13 cellular contexts compared by ENCODE assay signal in genomic region chr18:79496237-79496977, GRCh38.
DNase-seq lines count a peak whose midpoint lies in the region; ATAC-seq and TF ChIP-seq lines count a peak whose summit lies in the region.
"Had no signal": no experiment of that assay in that cellular context is flagged by ENCODE, and none has a peak within 500 bp of the region (broad histone marks: within the 10 kb centered on the region; RNA-seq: fewer than 3 reads in every experiment).

No MANE protein-coding gene starts in this region.

- peaks cover 0 to 14% (median 10%) of the 10 kb centered on the region in 3 experiments for H3K9me3 ChIP-seq in naive thymus-derived CD4-positive, alpha-beta T cell (ENCODE audit: control insufficient read depth in 2 of 3, low read length in 3 of 3)
- peaks cover 0 to 8% of the 10 kb centered on the region in 2 donors for H3K9me3 ChIP-seq in uterus

- H3K4me3 Mint-ChIP-seq in naive thymus-derived CD4-positive, alpha-beta T cell: no peak overlapping the region
- H3K4me3 Mint-ChIP-seq: natural killer cell treated with Interleukin-12 subunit alpha and Interleukin-12 subunit beta and Interleukin-15 and Interleukin-18, amount 100 ng/mL, for 72 hours had no signal

- intact Hi-C loops in Right ventricle myocardium inferior (cut with DNase I): no loop called here
- intact Hi-C loops in Right ventricle myocardium superior (cut with DNase I): no loop called here
- intact Hi-C loops in naive thymus-derived CD4-positive, alpha-beta T cell (cut with micrococcal nuclease): no loop called here
- intact Hi-C loops in uterus (cut with DNase I; ENCODE audit: low total_unique reads): no loop called here

- H3K27me3 ChIP-seq in naive thymus-derived CD4-positive, alpha-beta T cell (ENCODE audit: control insufficient read depth in 2 of 2, insufficient read depth in 2 of 2, low read length in 2 of 2): no peaks in the 10 kb centered on the region
- no peaks in the 10 kb centered on the region for H3K27me3 ChIP-seq in uterus

- no peak for TF ChIP-seq CTCF in fibroblast of pulmonary artery (IDR thresholded peaks at IDR 0.05; ENCODE audit: low read length, missing control alignments)
- TF ChIP-seq CTCF in uterus (IDR thresholded peaks at IDR 0.05): no peak

- POLR2A ChIA-PET in naive thymus-derived CD4-positive, alpha-beta T cell (lab: Charles Lee): interaction anchor here (1.3 kb wide), 1 partner anchor 27 kb away, joined by 5 read pairs; no protein-coding TSS in a partner anchor

- no peak for TF ChIP-seq POLR2A in uterus (IDR thresholded peaks at IDR 0.05)

- peaks cover 5 to 45% (median 24%) of the 10 kb centered on the region in 11 donors for H3K9me3 Mint-ChIP-seq in naive thymus-derived CD4-positive, alpha-beta T cell

- ATAC-seq in Right ventricle myocardium inferior (no peak), Right ventricle myocardium superior (ENCODE audit: poor library complexity) (no peak), GM18502 (IDR thresholded peaks at IDR 0.05; ENCODE audit: poor library complexity, unreplicated experiment) (no peak), GM21528 (IDR thresholded peaks at IDR 0.05; ENCODE audit: low FRiP score, unreplicated experiment) (no peak), HG03097 (IDR thresholded peaks at IDR 0.05; ENCODE audit: low FRiP score, unreplicated experiment) (no peak)
- no peak for ATAC-seq in naive thymus-derived CD4-positive, alpha-beta T cell
- ATAC-seq: K562; natural killer cell treated with Interleukin-12 subunit alpha and Interleukin-12 subunit beta and Interleukin-15 and Interleukin-18, amount 100 ng/mL, for 72 hours had no signal

- no peak overlapping the region for H3K27ac ChIP-seq in naive thymus-derived CD4-positive, alpha-beta T cell (ENCODE audit: low read depth, low read length)
- peak overlapping the region; percentile 59 to 61 for H3K27ac ChIP-seq in uterus
- H3K27ac ChIP-seq: WERI-Rb-1 had no signal

- H3K4me1 Mint-ChIP-seq in naive thymus-derived CD4-positive, alpha-beta T cell: peaks cover 6 to 31% (median 17%) of the 10 kb centered on the region in 7 donors

- H3K36me3 ChIP-seq in naive thymus-derived CD4-positive, alpha-beta T cell (ENCODE audit: control insufficient read depth in 2 of 3, insufficient read depth in 3 of 3, low read length in 3 of 3): peaks cover 0 to 34% (median 5%) of the 10 kb centered on the region in 3 experiments
- H3K36me3 ChIP-seq in uterus: no peaks in the 10 kb centered on the region

- peaks cover 0 to 8% of the 10 kb centered on the region in 2 donors for H3K4me1 ChIP-seq in naive thymus-derived CD4-positive, alpha-beta T cell (ENCODE audit: control insufficient read depth in 2 of 2, insufficient read depth in 2 of 2, low read length in 2 of 2)
- H3K4me1 ChIP-seq in uterus: no peaks in the 10 kb centered on the region

- CTCF ChIA-PET in naive thymus-derived CD4-positive, alpha-beta T cell (lab: Charles Lee): interaction anchor here (0.6 to 0.9 kb wide), 2 partner anchors 20 to 86 kb away, joined by 3 read pairs; no protein-coding TSS in a partner anchor

- H3K36me3 Mint-ChIP-seq in naive thymus-derived CD4-positive, alpha-beta T cell: peaks cover 31 to 59% (median 52%) of the 10 kb centered on the region in 5 donors

- peak overlapping the region in 5 of 9 donors; percentile 48 to 70 (median 49) for H3K27ac Mint-ChIP-seq in naive thymus-derived CD4-positive, alpha-beta T cell
- H3K27ac Mint-ChIP-seq: activated T-helper 2 cell treated with anti-CD3 and anti-CD28 coated beads, Interferon-gamma antibody, Interleukin-2, Interleukin-4, amounts not matched to agents 10 μg/mL and 5 μg/mL and 100 μg/mL, durations not matched to agents 14 hours and 24 hours and 36 hours; natural killer cell treated with Interleukin-12 subunit alpha and Interleukin-12 subunit beta and Interleukin-15 and Interleukin-18, amount 100 ng/mL, for 72 hours had no signal

- no peak overlapping the region for H3K4me3 ChIP-seq in fibroblast of pulmonary artery (replicated peaks; ENCODE audit: low read depth, low read length)
- H3K4me3 ChIP-seq in naive thymus-derived CD4-positive, alpha-beta T cell (ENCODE audit: low read length): no peak overlapping the region
- no peak overlapping the region for H3K4me3 ChIP-seq in uterus
- H3K4me3 ChIP-seq: K562 had no signal

- DNase-seq in Right ventricle myocardium inferior (ENCODE audit: missing footprints) (peak; percentile 68), Right ventricle myocardium superior (no peak), fibroblast of pulmonary artery (ENCODE audit: low read depth) (peak; percentile 39), uterus (peak in 1 of 2 donors; percentile 27)
- peak in 1 of 9 donors; percentile 6 for DNase-seq in naive thymus-derived CD4-positive, alpha-beta T cell
- DNase-seq: NCI-H187 treated with DMSO at 0.1 percent for 48 hours, WERI-Rb-1 had no signal

- no peaks in the 10 kb centered on the region for H3K27me3 Mint-ChIP-seq in naive thymus-derived CD4-positive, alpha-beta T cell
- H3K27me3 Mint-ChIP-seq: natural killer cell treated with Interleukin-12 subunit alpha and Interleukin-12 subunit beta and Interleukin-15 and Interleukin-18, amount 100 ng/mL, for 72 hours had no signal
